In the genomic region with DNA sequence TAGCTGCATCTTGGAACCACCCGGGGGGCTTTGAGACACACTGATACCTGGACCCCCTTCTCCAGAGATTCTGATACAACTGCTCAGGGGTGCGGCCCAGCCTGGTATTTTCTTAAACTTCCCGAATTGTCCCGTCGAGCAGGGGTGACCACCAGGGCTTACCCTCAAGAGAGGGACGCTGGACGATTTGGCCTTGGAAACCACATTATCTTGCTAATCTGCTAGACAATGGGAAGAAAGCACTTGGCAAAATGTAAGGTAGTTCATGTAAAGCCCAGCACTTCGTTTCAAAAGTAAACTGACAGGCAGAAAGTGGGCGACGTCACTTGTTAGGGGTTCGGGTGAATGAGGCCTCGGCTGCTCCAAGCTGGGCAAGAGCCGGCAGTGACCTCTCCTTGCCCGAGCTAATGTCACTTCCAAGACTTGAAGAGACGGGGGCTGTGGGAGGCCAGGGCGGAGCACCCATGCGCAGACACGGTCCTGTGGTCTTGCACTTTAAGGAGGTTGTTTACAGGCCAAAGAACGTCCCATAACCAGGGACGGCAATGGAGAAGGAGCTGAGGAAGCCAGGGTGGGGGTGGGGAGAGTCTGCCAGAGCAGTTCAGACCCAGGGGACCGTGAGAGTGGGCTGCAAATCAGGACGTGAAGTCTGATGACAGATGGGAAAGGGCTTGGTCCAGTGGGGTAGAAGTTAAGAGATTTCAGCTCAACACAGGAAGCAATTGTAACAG, we compare ENCODE assay signal across 9 cellular contexts.
DNase-seq lines count a peak whose midpoint lies in the region; TF ChIP-seq lines count a peak whose summit lies in the region.
"Had no signal": no experiment of that assay in that cellular context is flagged by ENCODE, and none has a peak within 500 bp of the region (broad histone marks: within the 10 kb centered on the region; RNA-seq: fewer than 3 reads in every experiment).

No MANE protein-coding gene starts in this region.

- no peak for TF ChIP-seq EP300 in transverse colon (IDR thresholded peaks at IDR 0.05; ENCODE audit: low read depth)

- no peak overlapping the region for H3K4me3 ChIP-seq in transverse colon

- intact Hi-C loops in transverse colon (cut with DNase I; ENCODE audit: low total_unique reads), result no loop called here

- no peaks in the 10 kb centered on the region for H3K9me3 ChIP-seq in transverse colon

- 63 to 70% methylated on average over 5 to 22 of the region's 22 CpGs for WGBS in transverse colon (ENCODE audit: low coverage in 1 of 2), 2 donors

- peak overlapping the region; percentile 79 for H3K27ac Mint-ChIP-seq in mesothelial cell of epicardium

- in situ Hi-C loops in transverse colon (cut with MboI; ENCODE audit: low pct_ligation_motif_present in 1 of 4, low pct_unique_long_range_greater_than_20kb in 1 of 4, low sequenced_read_pairs in 3 of 4), result no loop called here

- DNase-seq in NCI-H2107 treated with DMSO at 0.1 percent for 48 hours (lab: John Stamatoyannopoulos, UW; ENCODE audit: unreplicated experiment) (peak; percentile 76), NCI-H2107 (lab: John Stamatoyannopoulos, UW) (no peak), astrocyte of the hippocampus (ENCODE audit: low read depth, low spot score) (peak; percentile 34), mesothelial cell of epicardium (ENCODE audit: low spot score in 2 of 2, unreplicated experiment in 2 of 2) (no peak), transverse colon (no peak), AG08395 (ENCODE audit: low spot score) (no peak), ureter (ENCODE audit: low spot score) (no peak)
- no peak for DNase-seq in stimulated activated CD4-positive, alpha-beta T cell treated with anti-CD3 and anti-CD28 coated beads, Interleukin-2, amount 100 ng/mL, for 24 hours
- DNase-seq: occipital lobe had no signal

- peaks cover 64% of the 10 kb centered on the region for H3K4me1 Mint-ChIP-seq in mesothelial cell of epicardium

- peaks cover under 1% of the 10 kb centered on the region for H3K36me3 Mint-ChIP-seq in mesothelial cell of epicardium

- H3K36me3 ChIP-seq in transverse colon, result no peaks in the 10 kb centered on the region

- H3K27ac ChIP-seq in transverse colon, result peak overlapping the region; percentile 54 to 77 (median 73)

- H3K27me3 Mint-ChIP-seq in mesothelial cell of epicardium (ENCODE audit: low read depth), result no peaks in the 10 kb centered on the region

- no peak for TF ChIP-seq CTCF in mesothelial cell of epicardium (IDR thresholded peaks at IDR 0.05; ENCODE audit: unreplicated experiment)
- no peak for TF ChIP-seq CTCF in transverse colon (IDR thresholded peaks at IDR 0.05)

- H3K9me3 Mint-ChIP-seq in mesothelial cell of epicardium, result no peaks in the 10 kb centered on the region

- no peak for TF ChIP-seq POLR2A in transverse colon (IDR thresholded peaks at IDR 0.05)

- peak overlapping the region; percentile 19 for H3K4me3 Mint-ChIP-seq in mesothelial cell of epicardium

- peaks cover 36% of the 10 kb centered on the region for H3K27me3 ChIP-seq in transverse colon

- H3K4me1 ChIP-seq in transverse colon, result peaks cover 30 to 53% (median 49%) of the 10 kb centered on the region in 4 donors

Comparison
In these comparisons a context has a peak if more than half of its experiments do, and no peak if none do; other contexts are left out.
1. DNase-seq: peak in NCI-H2107 treated with DMSO at 0.1 percent for 48 hours (single experiment) and astrocyte of the hippocampus (single experiment); none in NCI-H2107 (single experiment), mesothelial cell of epicardium (0 of 2), transverse colon (single experiment), stimulated activated CD4-positive, alpha-beta T cell treated with anti-CD3 and anti-CD28 coated beads, Interleukin-2, amount 100 ng/mL, for 24 hours (0 of 2), AG08395 (single experiment) and ureter (single experiment).